Comparison of ENCODE assay signal across 29 cellular contexts in genomic region chr4:154425514-154425913, GRCh38.
DNase-seq lines count a peak whose midpoint lies in the region; ATAC-seq lines count a peak whose summit lies in the region.
"Had no signal": no experiment of that assay in that cellular context is flagged by ENCODE, and none has a peak within 500 bp of the region (broad histone marks: within the 10 kb centered on the region; RNA-seq: fewer than 3 reads in every experiment).

No MANE protein-coding gene starts in this region.

- ATAC-seq in GM18519 (IDR thresholded peaks at IDR 0.05; ENCODE audit: low FRiP score, unreplicated experiment), result peak; percentile 50
- ATAC-seq in stimulated activated naive B cell treated with anti-CD40 and anti-IgM and Interleukin-4, amounts not matched to agents 10 μg/mL and 1 μg/mL and 100 μg/mL, for 72 hours (replicated peaks), result peak; percentile 72 to 75
- ATAC-seq: left ventricle myocardium superior, sciatic nerve had no signal

- H3K27me3 Mint-ChIP-seq in stimulated activated naive B cell treated with anti-CD40 and anti-IgM and Interleukin-4, amounts not matched to agents 10 μg/mL and 1 μg/mL and 100 μg/mL, for 72 hours, result peaks cover 12 to 17% of the 10 kb centered on the region in 2 donors

- H3K4me3 Mint-ChIP-seq in stimulated activated naive B cell treated with anti-CD40 and anti-IgM and Interleukin-4, amounts not matched to agents 10 μg/mL and 1 μg/mL and 100 μg/mL, for 72 hours, result no peak overlapping the region
- H3K4me3 Mint-ChIP-seq: endodermal cell had no signal

- H3K36me3 Mint-ChIP-seq in stimulated activated naive B cell treated with anti-CD40 and anti-IgM and Interleukin-4, amounts not matched to agents 10 μg/mL and 1 μg/mL and 100 μg/mL, for 72 hours, result no peaks in the 10 kb centered on the region

- peaks cover 22 to 38% of the 10 kb centered on the region in 2 donors for H3K4me1 Mint-ChIP-seq in stimulated activated naive B cell treated with anti-CD40 and anti-IgM and Interleukin-4, amounts not matched to agents 10 μg/mL and 1 μg/mL and 100 μg/mL, for 72 hours
- H3K4me1 Mint-ChIP-seq: endodermal cell had no signal

- peak; percentile 26 for DNase-seq in NCI-H2081 treated with DMSO at 0.1 percent for 48 hours (lab: John Stamatoyannopoulos, UW)
- DNase-seq in stimulated activated naive B cell treated with anti-CD40 and anti-IgM and Interleukin-4, amounts not matched to agents 10 μg/mL and 1 μg/mL and 100 μg/mL, for 72 hours, result no peak
- no peak for DNase-seq in CD1c-positive myeloid dendritic cell (ENCODE audit: extremely low spot score)
- no peak for DNase-seq in NCI-H510A (lab: John Stamatoyannopoulos, UW)
- no peak for DNase-seq in ecto neural progenitor cell (ENCODE audit: low spot score)
- DNase-seq: activated CD4-positive, alpha-beta T cell treated with anti-CD3 and anti-CD28 coated beads, Interleukin-2, amount 50 U/mL, for 4 hours; activated T-cell treated with anti-CD3 and anti-CD28 coated beads, Interleukin-2, amount 50 U/mL, for 48 hours; DND-41; endodermal cell; GF-D8; HCEC 1CT; islet precursor cell; KG1; left ventricle myocardium superior; NCI-H1105 treated with DMSO at 0.1 percent for 48 hours; NCI-H187 treated with DMSO at 0.1 percent for 48 hours; NCI-H345; NCI-H748 treated with DMSO at 0.1 percent for 48 hours; stimulated activated CD8-positive, alpha-beta memory T cell treated with anti-CD3 and anti-CD28 coated beads, Interleukin-4, amount 100 ng/mL, for 48 hours; tibial artery had no signal

- no peak overlapping the region for H3K27ac Mint-ChIP-seq in stimulated activated naive B cell treated with anti-CD40 and anti-IgM and Interleukin-4, amounts not matched to agents 10 μg/mL and 1 μg/mL and 100 μg/mL, for 72 hours
- H3K27ac Mint-ChIP-seq: endodermal cell had no signal

- peak overlapping the region; percentile 69 for H3K27ac ChIP-seq in cingulate gyrus (ENCODE audit: low read depth, low read length)
- H3K27ac ChIP-seq: ascending aorta, C4-2B, cardiac muscle cell, neutrophil, RWPE1, tibial artery, vagina had no signal

- H3K9me3 Mint-ChIP-seq in stimulated activated naive B cell treated with anti-CD40 and anti-IgM and Interleukin-4, amounts not matched to agents 10 μg/mL and 1 μg/mL and 100 μg/mL, for 72 hours, result peaks cover 2 to 4% of the 10 kb centered on the region in 2 donors
- H3K9me3 Mint-ChIP-seq: endodermal cell had no signal
